ENCODE assay signal across 35 cellular contexts in genomic region chr11:39589391-39589790, GRCh38.
"Had no signal": no experiment of that assay in that cellular context is flagged by ENCODE, and none has a peak within 500 bp of the region (broad histone marks: within the 10 kb centered on the region; RNA-seq: fewer than 3 reads in every experiment).

No MANE protein-coding gene starts in this region.

- DNase-seq: Karpas-422, Kasumi-1, MG63, MM.1S, MV-4-11, NCI-H1048, NCI-H1092, NCI-H1092 treated with DMSO at 0.1 percent for 48 hours, NCI-H1105, NCI-H1105 treated with DMSO at 0.1 percent for 48 hours, NCI-H1417, NCI-H1417 treated with DMSO at 0.1 percent for 48 hours, NCI-H1436, NCI-H1436 treated with DMSO at 0.1 percent for 48 hours, NCI-H146, NCI-H1694, NCI-H1694 treated with DMSO at 0.1 percent for 48 hours, NCI-H187, NCI-H187 treated with DMSO at 0.1 percent for 48 hours, NCI-H1930, NCI-H2029, NCI-H2029 treated with DMSO at 0.1 percent for 48 hours, NCI-H2081, NCI-H2081 treated with DMSO at 0.1 percent for 48 hours, NCI-H2107, NCI-H2171, NCI-H2171 treated with DMSO at 0.1 percent for 48 hours, NCI-H2227 treated with DMSO at 0.1 percent for 48 hours, NCI-H226, NCI-H345, NCI-H446, NCI-H446 treated with DMSO at 0.1 percent for 48 hours, NCI-H510A, NCI-H510A treated with DMSO at 0.1 percent for 48 hours, NCI-H524 had no signal

- H3K27me3 ChIP-seq: MG63 had no signal

- H3K36me3 ChIP-seq: MG63 had no signal

- H3K9me3 ChIP-seq: MG63 had no signal

- H3K4me3 ChIP-seq: MG63 had no signal
